10 cellular contexts compared by ENCODE assay signal in the genomic region with DNA sequence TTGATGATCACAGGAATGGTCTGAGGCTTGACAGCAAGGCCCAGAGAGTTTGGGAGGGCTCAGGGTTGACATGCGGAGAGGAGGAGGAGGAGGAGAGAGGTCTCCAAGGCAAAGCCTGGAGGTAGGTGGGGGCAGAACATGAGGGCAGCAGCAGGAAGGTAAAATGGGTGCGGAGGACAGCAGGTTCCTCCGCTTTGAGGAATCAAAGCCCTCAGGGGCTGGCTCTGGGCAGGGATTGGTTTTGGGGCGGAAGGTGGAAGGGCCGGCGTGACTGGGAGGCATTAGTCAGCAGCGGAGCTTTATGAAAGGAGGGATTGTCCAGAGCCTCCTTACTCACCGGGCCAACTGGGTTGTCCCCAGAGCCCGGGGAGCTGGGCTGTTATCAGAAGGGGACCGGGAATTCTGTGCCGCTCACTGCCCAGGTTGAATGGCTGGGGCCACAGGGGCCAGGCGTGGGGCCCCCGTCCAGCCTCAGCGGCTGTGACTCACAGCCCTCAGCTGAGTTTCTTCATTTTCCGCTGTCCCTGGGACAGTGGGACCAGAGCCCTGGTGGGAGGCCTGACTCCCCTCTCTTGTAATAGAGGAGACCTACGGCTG. TPM values are rescaled to one million over a fixed set of nuclear protein-coding genes. Genes with fewer than 3 reads are reported as not detected.
DNase-seq lines count a peak whose midpoint lies in the region; ATAC-seq, FAIRE-seq and TF ChIP-seq lines count a peak whose summit lies in the region.
"Had no signal": no experiment of that assay in that cellular context is flagged by ENCODE, and none has a peak within 500 bp of the region (broad histone marks: within the 10 kb centered on the region; RNA-seq: fewer than 3 reads in every experiment).

No MANE protein-coding gene starts in this region.

- H3K36me3 ChIP-seq in PC-9 (ENCODE audit: low read depth) (no peaks in the 10 kb centered on the region), fibroblast of lung (ENCODE audit: control insufficient read depth, insufficient read depth, low read length) (no peaks in the 10 kb centered on the region), pancreas (no peaks in the 10 kb centered on the region)

- H3K4me3 ChIP-seq in PC-9 (peak overlapping the region; percentile 50), fibroblast of lung (replicated peaks in 1 of 4; ENCODE audit: control extremely low read depth in 1 of 4, insufficient read depth in 1 of 4, low read depth in 3 of 4, low read length in 4 of 4) (no peak overlapping the region), pancreas (no peak overlapping the region)
- H3K4me3 ChIP-seq: skin epidermis had no signal

- CTCF ChIA-PET in PC-9 (lab: Charles Lee), result no interaction called here

- H3K9me3 ChIP-seq in PC-9 (ENCODE audit: insufficient read depth, low read depth), result no peaks in the 10 kb centered on the region
- no peaks in the 10 kb centered on the region for H3K9me3 ChIP-seq in fibroblast of lung (ENCODE audit: control insufficient read depth, insufficient read depth, low read depth, low read length)
- no peaks in the 10 kb centered on the region for H3K9me3 ChIP-seq in pancreas

- H3K4me1 ChIP-seq in PC-9 (replicated peaks; ENCODE audit: insufficient read depth) (peaks cover 94% of the 10 kb centered on the region), fibroblast of lung (ENCODE audit: control insufficient read depth, extremely low read depth, insufficient read depth, low read length) (peaks cover 42% of the 10 kb centered on the region), pancreas (peaks cover 0 to 5% (median 0%) of the 10 kb centered on the region in 3 donors)

- WGBS in pancreas, 2 donors, result 65 to 66% methylated on average over 16 of the region's 16 CpGs

- FAIRE-seq in pancreas (lab: Jason Lieb, UNC), result no peak

- peak overlapping the region; percentile 98 for H3K27ac ChIP-seq in PC-9
- peak overlapping the region; percentile 98 for H3K27ac ChIP-seq in fibroblast of lung (ENCODE audit: insufficient read depth, low read length)
- H3K27ac ChIP-seq in pancreas, result peak overlapping the region in 3 of 4 donors; percentile 28 to 75 (median 73)

- H3F3A ChIP-seq in PC-9 (ENCODE audit: insufficient read depth, low read depth), result peaks cover 89% of the 10 kb centered on the region

- H3K79me2 ChIP-seq in PC-9 (ENCODE audit: low read depth) (peaks cover 17% of the 10 kb centered on the region; the same call in 1 of the 2 replicates), fibroblast of lung (ENCODE audit: control insufficient read depth, insufficient read depth, low read length) (no peaks in the 10 kb centered on the region)

- intact Hi-C loops in PC-9 (cut with micrococcal nuclease; ENCODE audit: unreplicated experiment), result loop anchor here (1.0 kb wide), 1 partner anchor 25 kb away; no protein-coding TSS in a partner anchor
- intact Hi-C loops in pancreas (cut with DNase I), result no loop called here

- no peaks in the 10 kb centered on the region for H4K20me1 ChIP-seq in PC-9 (ENCODE audit: insufficient read depth)
- H4K20me1 ChIP-seq in fibroblast of lung (ENCODE audit: control insufficient read depth, extremely low read depth, insufficient read depth, low read length), result no peaks in the 10 kb centered on the region

- ATAC-seq in pancreas (peak; percentile 38 to 70 (median 50)), HG03521 (IDR thresholded peaks at IDR 0.05; ENCODE audit: unreplicated experiment) (no peak), HG02852 (IDR thresholded peaks at IDR 0.05; ENCODE audit: unreplicated experiment) (no peak)

- H3K27me3 ChIP-seq in PC-9 (ENCODE audit: insufficient read depth, low read depth), result no peaks in the 10 kb centered on the region
- H3K27me3 ChIP-seq in fibroblast of lung (ENCODE audit: control insufficient read depth, insufficient read depth, low read length), result no peaks in the 10 kb centered on the region
- no peaks in the 10 kb centered on the region for H3K27me3 ChIP-seq in pancreas

- H2AFZ ChIP-seq in PC-9, result no peak overlapping the region
- H2AFZ ChIP-seq in fibroblast of lung (ENCODE audit: low read length), result no peak overlapping the region

- DNase-seq in D341Med (ENCODE audit: low spot score) (peak; percentile 25), PC-9 (peak; percentile 94 to 98), fibroblast of lung (ENCODE audit: low read depth in 2 of 2) (peak; percentile 47 to 90), pancreas (peak in 3 of 6 donors; percentile 52 to 55 (median 52)), GM10266 (ENCODE audit: extremely low spot score) (no peak), NCI-H345 (lab: John Stamatoyannopoulos, UW) (no peak)
- DNase-seq: OCI-M1 had no signal

- TF ChIP-seq CTCF in PC-9 (conservative IDR thresholded peaks at IDR 0.05) (no peak), fibroblast of lung (conservative IDR thresholded peaks at IDR 0.05 in 1 of 2, IDR thresholded peaks at IDR 0.05 in 1 of 2; ENCODE audit: low read depth in 1 of 2, low read length in 2 of 2) (no peak), pancreas (IDR thresholded peaks at IDR 0.05) (no peak), GM10266 (IDR thresholded peaks at IDR 0.05; ENCODE audit: control insufficient read depth, insufficient read depth, low read depth, missing control alignments) (no peak)

- H3K9me2 ChIP-seq in PC-9 (ENCODE audit: insufficient read depth), result no peaks in the 10 kb centered on the region

- POLR2A ChIA-PET in PC-9 (lab: Charles Lee; ENCODE audit: unreplicated experiment), result interaction anchor here (0.7 to 1.0 kb wide), 5 partner anchors 14 to 473 kb away, joined by 3 to 14 read pairs (median 3); no protein-coding TSS in a partner anchor

- no TSS peak for BruUV-seq in PC-9 (replicated peaks; lab: Mats Ljungman, UMichigan)

- H3K4me2 ChIP-seq in PC-9 (peak overlapping the region; percentile 80), fibroblast of lung (ENCODE audit: extremely low read depth, insufficient read depth, low read length) (no peak overlapping the region)

- H3K9ac ChIP-seq in fibroblast of lung (ENCODE audit: insufficient read depth, low read length), result no peak overlapping the region

RNA-seq across cellular contexts. Expression of a gene that starts 36.2 kb away (rescaled TPM):
- 17.2 and 17.4 TPM in 2 replicates for total RNA-seq in PC-9 (2021)
- 3.6 and 11.2 TPM in 2 replicates for total RNA-seq in fibroblast of lung
- polyA plus RNA-seq in fibroblast of lung, result 4.5 and 19.6 TPM in 2 replicates
- polyA plus RNA-seq in fibroblast of lung (2012), result 7.1 and 25.1 TPM in 2 replicates
- 40.6 and 97.7 TPM in 2 replicates for polyA minus RNA-seq in fibroblast of lung (ENCODE audit: low replicate concordance)
- 1 to 10 TPM in 4 of 6 donors, under 1 TPM in 2; 0.32 to 5.8 (median 1.5) TPM for total RNA-seq in pancreas
- 1 to 10 TPM; 2.7 to 4.5 TPM for polyA plus RNA-seq in pancreas

RNA-seq across cellular contexts. Expression of a gene that starts 56.3 kb away (rescaled TPM):
- total RNA-seq in PC-9 (2021) (not detected in 2 replicates), fibroblast of lung (not detected in 2 replicates), pancreas (1 to 10 TPM in 2 of 6 donors, under 1 TPM in 3, not detected in 1; 0.13 to 1.5 (median 0.38) TPM)
- polyA plus RNA-seq in fibroblast of lung (not detected in 2 replicates), pancreas (under 1 TPM; 0.23 to 0.26 TPM)
- not detected in 2 replicates for polyA plus RNA-seq in fibroblast of lung (2012)
- not detected in 2 replicates for polyA minus RNA-seq in fibroblast of lung (ENCODE audit: low replicate concordance)

Comparison
In these comparisons a context has a peak if more than half of its experiments do, and no peak if none do; other contexts are left out.
1. DNase-seq: peak in D341Med (single experiment), PC-9 (2 of 2) and fibroblast of lung (2 of 2); none in GM10266 (single experiment) and NCI-H345 (single experiment).
2. ATAC-seq: peak in pancreas (4 of 4); none in HG03521 (single experiment) and HG02852 (single experiment).
3. Peak in every context shown above with its lines, with median percentiles within 50 percentile points of each other: H3K27ac ChIP-seq.